In genomic region chr4:89838005-89838404, GRCh38 we compare ENCODE assay signal across 8 cellular contexts. TPM values are rescaled to one million over a fixed set of nuclear protein-coding genes. Genes with fewer than 3 reads are reported as not detected.
DNase-seq lines count a peak whose midpoint lies in the region; ATAC-seq and TF ChIP-seq lines count a peak whose summit lies in the region.

No MANE protein-coding gene starts in this region.

- no peak overlapping the region for H3K9ac ChIP-seq in HCT116 (ENCODE audit: low read length)

- no peaks in the 10 kb centered on the region for H3K4me1 ChIP-seq in BE2C
- peaks cover 0 to 14% of the 10 kb centered on the region in 2 experiments; a peak in 1 of 4 replicates for H3K4me1 ChIP-seq in HCT116 (ENCODE audit: control insufficient read depth in 1 of 2, insufficient read depth in 2 of 2, low read length in 2 of 2)
- peaks cover 0 to 11% of the 10 kb centered on the region in 2 donors for H3K4me1 ChIP-seq in thoracic aorta (ENCODE audit: control insufficient read depth in 1 of 2, low read depth in 2 of 2)

- no peak for TF ChIP-seq POLR2A in HCT116 (IDR thresholded peaks at IDR 0.05; ENCODE audit: borderline replicate concordance, extremely low read depth, insufficient read depth, insufficient read length)

- no peak for TF ChIP-seq RAD21 in HCT116 (IDR thresholded peaks at IDR 0.05; ENCODE audit: low read depth)

- peaks cover 34% of the 10 kb centered on the region for H3K27me3 ChIP-seq in BE2C
- no peaks in the 10 kb centered on the region for H3K27me3 ChIP-seq in HCT116 (ENCODE audit: insufficient read depth, low read length)
- H3K27me3 ChIP-seq in thoracic aorta (replicated peaks; ENCODE audit: insufficient read depth), result no peaks in the 10 kb centered on the region

- H3K27ac Mint-ChIP-seq in activated naive CD8-positive, alpha-beta T cell treated with anti-CD3 and anti-CD28 coated beads, Interleukin-2, amount 50 U/mL, for 24 hours, result peak overlapping the region; percentile 10
- peak overlapping the region in 1 of 6 donors; percentile 6 for H3K27ac Mint-ChIP-seq in immature natural killer cell

- H3K9me3 ChIP-seq in BE2C (no peaks in the 10 kb centered on the region), HCT116 (ENCODE audit: control insufficient read depth in 1 of 2, insufficient read depth in 1 of 2, low read depth in 1 of 2, low read length in 2 of 2) (no peaks in the 10 kb centered on the region), thoracic aorta (no peaks in the 10 kb centered on the region)

- peaks cover 17% of the 10 kb centered on the region for H3K4me1 Mint-ChIP-seq in activated naive CD8-positive, alpha-beta T cell treated with anti-CD3 and anti-CD28 coated beads, Interleukin-2, amount 50 U/mL, for 24 hours
- peaks cover 14 to 34% of the 10 kb centered on the region in 2 donors for H3K4me1 Mint-ChIP-seq in immature natural killer cell

- no peaks in the 10 kb centered on the region for H3K9me2 ChIP-seq in HCT116 (ENCODE audit: insufficient read depth)

- H3K36me3 ChIP-seq in BE2C (no peaks in the 10 kb centered on the region), HCT116 (ENCODE audit: control insufficient read depth in 1 of 2, insufficient read depth in 2 of 2, low read length in 2 of 2) (no peaks in the 10 kb centered on the region), thoracic aorta (no peaks in the 10 kb centered on the region)

- no peaks in the 10 kb centered on the region for H3K36me3 Mint-ChIP-seq in activated naive CD8-positive, alpha-beta T cell treated with anti-CD3 and anti-CD28 coated beads, Interleukin-2, amount 50 U/mL, for 24 hours (ENCODE audit: low read depth)
- H3K36me3 Mint-ChIP-seq in immature natural killer cell, result no peaks in the 10 kb centered on the region

- peak overlapping the region; percentile 66 for H3K4me3 Mint-ChIP-seq in activated naive CD8-positive, alpha-beta T cell treated with anti-CD3 and anti-CD28 coated beads, Interleukin-2, amount 50 U/mL, for 24 hours
- H3K4me3 Mint-ChIP-seq in immature natural killer cell, result peak overlapping the region; percentile 73 to 81 (median 77)

- H4K20me1 ChIP-seq in HCT116 (ENCODE audit: insufficient read depth), result no peaks in the 10 kb centered on the region

- no peaks in the 10 kb centered on the region for H3K9me3 Mint-ChIP-seq in activated naive CD8-positive, alpha-beta T cell treated with anti-CD3 and anti-CD28 coated beads, Interleukin-2, amount 50 U/mL, for 24 hours
- H3K9me3 Mint-ChIP-seq in immature natural killer cell, result peaks cover 0 to 2% (median 0%) of the 10 kb centered on the region in 6 donors

- POLR2A ChIA-PET in HCT116 (lab: Charles Lee), result no interaction called here

- H3K4me3 ChIP-seq in BE2C (ENCODE audit: low read depth, low read length) (peak overlapping the region; percentile 64), HCT116 (replicated peaks in 1 of 2; ENCODE audit: low read depth in 1 of 2, low read length in 2 of 2) (peak overlapping the region; percentile 47 to 60), thoracic aorta (peak overlapping the region; percentile 76)

- peak overlapping the region; percentile 84 for H3K4me2 ChIP-seq in HCT116 (ENCODE audit: low read length)

- intact Hi-C loops in HCT116 (cut with micrococcal nuclease), result no loop called here

- CTCF ChIA-PET in HCT116 (lab: Charles Lee), result interaction anchor here (0.9 kb wide), 1 partner anchor 9 kb away, joined by 4 read pairs; no protein-coding TSS in a partner anchor

- no peaks in the 10 kb centered on the region for H3K79me2 ChIP-seq in HCT116 (ENCODE audit: insufficient read depth, low read length)

- ATAC-seq in HCT116 (peak; percentile 24), thoracic aorta (ENCODE audit: insufficient number of reproducible peaks, low FRiP score, low read depth) (no peak), HG03432 (IDR thresholded peaks at IDR 0.05; ENCODE audit: unreplicated experiment) (no peak)
- no peak for ATAC-seq in activated naive CD8-positive, alpha-beta T cell treated with anti-CD3 and anti-CD28 coated beads, Interleukin-2, amount 50 U/mL, for 24 hours

- DNase-seq in BE2C (no peak), HCT116 (ENCODE audit: low read depth, low spot score) (no peak), immature natural killer cell (no peak), thoracic aorta (ENCODE audit: low spot score) (no peak), GM19240 (ENCODE audit: insufficient read length, low spot score) (no peak)
- DNase-seq in activated naive CD8-positive, alpha-beta T cell treated with anti-CD3 and anti-CD28 coated beads, Interleukin-2, amount 50 U/mL, for 24 hours, result no peak
- no peak for DNase-seq in activated CD4-positive, alpha-beta T cell treated with anti-CD3 and anti-CD28 coated beads for 48 hours

- peaks cover 57% of the 10 kb centered on the region for H3K27me3 Mint-ChIP-seq in activated naive CD8-positive, alpha-beta T cell treated with anti-CD3 and anti-CD28 coated beads, Interleukin-2, amount 50 U/mL, for 24 hours
- peaks cover 11 to 34% (median 20%) of the 10 kb centered on the region in 3 donors for H3K27me3 Mint-ChIP-seq in immature natural killer cell (ENCODE audit: low read depth in 3 of 3)

- no peak overlapping the region for H3K27ac ChIP-seq in HCT116 (ENCODE audit: low read depth, low read length)
- H3K27ac ChIP-seq in thoracic aorta, result no peak overlapping the region

- RAD21 ChIA-PET in HCT116 (lab: Charles Lee; ENCODE audit: low non-redundant PET in 1 of 2, low total read pairs in 2 of 2, uncharacterized antibody in 2 of 2, unreplicated experiment in 2 of 2), result interaction anchor here in 1 of 2 experiments (0.7 kb wide), 1 partner anchor 34 kb away, joined by 3 read pairs; no protein-coding TSS in a partner anchor

- TF ChIP-seq CTCF in BE2C (IDR thresholded peaks at IDR 0.05; ENCODE audit: low read depth, low read length), result no peak
- no peak for TF ChIP-seq CTCF in HCT116 (IDR thresholded peaks at IDR 0.05 in 2 of 3, conservative IDR thresholded peaks at IDR 0.05 in 1 of 3; ENCODE audit: borderline replicate concordance in 1 of 3, insufficient read depth in 1 of 3, low read depth in 2 of 3, low read length in 2 of 3)
- no peak for TF ChIP-seq CTCF in thoracic aorta (IDR thresholded peaks at IDR 0.05)

- H2AFZ ChIP-seq in HCT116 (ENCODE audit: low read depth, low read length, poor library complexity, severe bottlenecking), result peak overlapping the region; percentile 96

- BruUV-seq in HCT116 (replicated peaks; lab: Mats Ljungman, UMichigan), result no TSS peak

TF ChIP-seq in HCT116, 20 proteins besides CTCF, POLR2A, EP300 and RAD21 (continues in another document):
- TF ChIP-seq ATF3 (IDR thresholded peaks at IDR 0.05) (no peak), POLR2AphosphoS5 (IDR thresholded peaks at IDR 0.05; ENCODE audit: low read depth, low read length) (no peak), EZH2 (IDR thresholded peaks at IDR 0.05) (no peak), ZNF274 (IDR thresholded peaks at IDR 0.05; ENCODE audit: low read depth, low read length) (no peak), ZFX (IDR thresholded peaks at IDR 0.05) (no peak), ZBTB33 (IDR thresholded peaks at IDR 0.05; ENCODE audit: extremely low read depth, insufficient replicate concordance, low read length) (no peak), EGR1 (IDR thresholded peaks at IDR 0.05; ENCODE audit: low read depth) (no peak), FOSL1 (IDR thresholded peaks at IDR 0.05; ENCODE audit: low read depth) (no peak)

RNA-seq across cellular contexts. Expression of gene SNCA, which starts 1.0 kb away (rescaled TPM):
- 2.7 TPM for polyA plus RNA-seq in BE2C (2012; ENCODE audit: insufficient read depth, insufficient read length, low read depth)
- total RNA-seq in HCT116 (2021; ENCODE audit: unreplicated experiment) (1.0 TPM), thoracic aorta (10 to 100 TPM in 1 of 2 donors, 1 to 10 TPM in 1; 1.5 to 14.3 TPM)
- polyA plus RNA-seq in HCT116 (2012), result 0.49 and 0.82 TPM in 2 replicates
- 1 to 10 TPM; 4.6 to 7.2 (median 4.8) TPM for polyA plus RNA-seq in immature natural killer cell

RNA-seq across cellular contexts. Expression of gene MMRN1, which starts 56.6 kb away (rescaled TPM):
- polyA plus RNA-seq in BE2C (2012; ENCODE audit: insufficient read depth, insufficient read length, low read depth), result not detected
- total RNA-seq in HCT116 (2021; ENCODE audit: unreplicated experiment) (0.12 TPM), thoracic aorta (10 to 100 TPM in 1 of 2 donors, 1 to 10 TPM in 1; 7.3 to 17.8 TPM)
- 0.01 and 0.04 TPM in 2 replicates for polyA plus RNA-seq in HCT116 (2012)
- polyA plus RNA-seq in immature natural killer cell, result 1 to 10 TPM in 2 of 3 donors, not detected in 1; 2.5 to 3.5 TPM
